ENCODE assay signal across 6 cellular contexts in genomic region chr9:98508217-98508919, GRCh38.
A peak's percentile ranks its signal among the peaks of the same experiment; 100 is the strongest.
DNase-seq lines count a peak whose midpoint lies in the region; ATAC-seq, FAIRE-seq and TF ChIP-seq lines count a peak whose summit lies in the region.
"Not testable (repeated sequence)": the region's sequence is repeated elsewhere in the genome, so short reads cannot be mapped to it uniquely, and the experiment has no call there.

No MANE protein-coding gene starts in this region.

- not testable (repeated sequence) for TF ChIP-seq RAD21 in HepG2 (CRISPR knock-in tag; IDR thresholded peaks at IDR 0.05)

- CTCF ChIA-PET in HepG2 (lab: Yijun Ruan, JAX; ENCODE audit: low intra/inter-chr PET ratio, low total read pairs): not testable (repeated sequence)

- H3K79me1 ChIP-seq in H9 (ENCODE audit: insufficient read depth, low read depth, low read length, poor library complexity, severe bottlenecking): not testable (repeated sequence)

- H2AK5ac ChIP-seq in H9 (ENCODE audit: insufficient read length, low read length): not testable (repeated sequence)

- TF ChIP-seq CTCF in H9 (conservative IDR thresholded peaks at IDR 0.05); HepG2 (CRISPR knock-in tag; IDR thresholded peaks at IDR 0.05): not testable (repeated sequence)

- not testable (repeated sequence) for H3K27ac ChIP-seq in H9 (ENCODE audit: insufficient read length, low read depth, low read length); HepG2 (ENCODE audit: extremely low read length, insufficient read depth, low read length)

- H3K4me3 ChIP-seq in HepG2 (replicated peaks in 1 of 3; ENCODE audit: insufficient read depth in 1 of 3, low read depth in 2 of 3, low read length in 3 of 3): not testable (repeated sequence)

- peaks cover 31% of the 10 kb centered on the region for H3K27me3 Mint-ChIP-seq in H9 (ENCODE audit: low read depth)
- not testable (repeated sequence) for H3K27me3 Mint-ChIP-seq in activated CD4-positive, alpha-beta T cell treated with anti-CD3 and anti-CD28 coated beads, Interleukin-2, amount 10 ng/mL, durations not matched to agents 24 days and 14 days

- not testable (repeated sequence) for H3K4me3 Mint-ChIP-seq in H9; activated CD4-positive, alpha-beta T cell treated with anti-CD3 and anti-CD28 coated beads, Interleukin-2, amount 10 ng/mL, durations not matched to agents 24 days and 14 days

- not testable (repeated sequence) for FAIRE-seq in HepG2 (lab: Jason Lieb, UNC)

- DNase-seq in H9 (peak; percentile 71), NCI-H345 (lab: John Stamatoyannopoulos, UW) (peak; percentile 84), NCI-H748 (lab: John Stamatoyannopoulos, UW; ENCODE audit: unreplicated experiment) (peak; percentile 76), SHP77 (lab: John Stamatoyannopoulos, UW) (peak; percentile 76), HepG2 (ENCODE audit: low spot score) (peak; percentile 27)
- DNase-seq in activated CD4-positive, alpha-beta T cell treated with anti-CD3 and anti-CD28 coated beads, Interleukin-2, amount 10 ng/mL, durations not matched to agents 24 days and 14 days: peak; percentile 59

- H3K36me3 Mint-ChIP-seq in H9 (ENCODE audit: insufficient read depth in 1 of 3, low read depth in 3 of 3): peaks cover 0 to 25% (median 10%) of the 10 kb centered on the region in 3 experiments; a peak in 6 of 7 replicates
- not testable (repeated sequence) for H3K36me3 Mint-ChIP-seq in activated CD4-positive, alpha-beta T cell treated with anti-CD3 and anti-CD28 coated beads, Interleukin-2, amount 10 ng/mL, durations not matched to agents 24 days and 14 days (ENCODE audit: low read depth)

- not testable (repeated sequence) for H2AFZ ChIP-seq in H9 (ENCODE audit: low read length); HepG2 (ENCODE audit: low read length)

- H3K23ac ChIP-seq in H9 (ENCODE audit: insufficient read length, low read depth, low read length): not testable (repeated sequence)

- POLR2A ChIA-PET in HepG2 (lab: Yijun Ruan, JAX): not testable (repeated sequence)

- H4K91ac ChIP-seq in H9 (ENCODE audit: insufficient read length, low read depth, low read length): not testable (repeated sequence)

- not testable (repeated sequence) for H3T11ph ChIP-seq in H9 (ENCODE audit: low read length)

- not testable (repeated sequence) for H2BK120ac ChIP-seq in H9 (ENCODE audit: low read depth, low read length, poor library complexity, severe bottlenecking)

- BruUV-seq in HepG2 (replicated peaks; lab: Mats Ljungman, UMichigan): not testable (repeated sequence)

- ATAC-seq in HepG2: not testable (repeated sequence)

- H3K36me3 ChIP-seq in HepG2 (replicated peaks in 1 of 2; ENCODE audit: control insufficient read depth in 1 of 2, insufficient read depth in 2 of 2, low read length in 2 of 2): not testable (repeated sequence)

- not testable (repeated sequence) for H3K27ac Mint-ChIP-seq in H9; activated CD4-positive, alpha-beta T cell treated with anti-CD3 and anti-CD28 coated beads, Interleukin-2, amount 10 ng/mL, durations not matched to agents 24 days and 14 days

- not testable (repeated sequence) for H4K8ac ChIP-seq in H9 (replicated peaks; ENCODE audit: insufficient read length, low read depth, low read length)

- TF ChIP-seq EP300 in HepG2 (IDR thresholded peaks at IDR 0.05; ENCODE audit: low read depth in 2 of 2, low read length in 2 of 2); HepG2 (CRISPR knock-in tag; IDR thresholded peaks at IDR 0.05; ENCODE audit: borderline replicate concordance): not testable (repeated sequence)

- not testable (repeated sequence) for H2BK20ac ChIP-seq in H9 (ENCODE audit: low read depth, low read length, poor library complexity, severe bottlenecking)

- TF ChIP-seq POLR2A in HepG2 (IDR thresholded peaks at IDR 0.05; ENCODE audit: insufficient read depth in 1 of 2, low read depth in 2 of 2, low read length in 2 of 2): not testable (repeated sequence)

- not testable (repeated sequence) for H3K4ac ChIP-seq in H9 (ENCODE audit: low read depth, low read length)

- not testable (repeated sequence) for H4K5ac ChIP-seq in H9 (ENCODE audit: insufficient read length, low read depth, low read length)

- peaks cover 20 to 28% of the 10 kb centered on the region in 2 experiments for H3K9me3 Mint-ChIP-seq in H9
- H3K9me3 Mint-ChIP-seq in activated CD4-positive, alpha-beta T cell treated with anti-CD3 and anti-CD28 coated beads, Interleukin-2, amount 10 ng/mL, durations not matched to agents 24 days and 14 days: not testable (repeated sequence)

- H3K79me2 ChIP-seq in H9 (ENCODE audit: insufficient read depth, low read length); HepG2 (ENCODE audit: insufficient read depth, low read length): not testable (repeated sequence)

- not testable (repeated sequence) for H3K9ac ChIP-seq in H9 (ENCODE audit: extremely low read depth, insufficient read length, low read length); HepG2 (ENCODE audit: insufficient read depth, low read depth, low read length)

- not testable (repeated sequence) for H2BK5ac ChIP-seq in H9 (ENCODE audit: insufficient read length, low read length)

- H3K23me2 ChIP-seq in H9 (ENCODE audit: insufficient read length, low read depth, low read length, poor library complexity, severe bottlenecking): not testable (repeated sequence)

- intact Hi-C loops in activated CD4-positive, alpha-beta T cell treated with anti-CD3 and anti-CD28 coated beads, Interleukin-2, amount 10 ng/mL, durations not matched to agents 24 days and 14 days (cut with micrococcal nuclease); HepG2 (cut with micrococcal nuclease; ENCODE audit: unreplicated experiment): not testable (repeated sequence)

- H3K9me3 ChIP-seq in H9 (ENCODE audit: control insufficient read depth, low read depth, low read length); HepG2 (ENCODE audit: low read length): not testable (repeated sequence)

- not testable (repeated sequence) for H4K20me1 ChIP-seq in H9 (ENCODE audit: control insufficient read depth, insufficient read depth, insufficient read length); HepG2 (ENCODE audit: insufficient read depth, low read length)

- H3K4me1 Mint-ChIP-seq in H9: peaks cover 16 to 20% of the 10 kb centered on the region in 2 experiments
- H3K4me1 Mint-ChIP-seq in activated CD4-positive, alpha-beta T cell treated with anti-CD3 and anti-CD28 coated beads, Interleukin-2, amount 10 ng/mL, durations not matched to agents 24 days and 14 days: not testable (repeated sequence)

- H3K18ac ChIP-seq in H9 (ENCODE audit: insufficient read length, low read depth, low read length): not testable (repeated sequence)

- not testable (repeated sequence) for H3K4me2 ChIP-seq in H9 (ENCODE audit: insufficient read depth, insufficient read length, low read length); HepG2 (ENCODE audit: low read depth, low read length)

- H3K56ac ChIP-seq in H9 (ENCODE audit: insufficient read length, low read depth, low read length): not testable (repeated sequence)

- H2BK12ac ChIP-seq in H9 (ENCODE audit: insufficient read length, low read depth, low read length): not testable (repeated sequence)

- H3K27me3 ChIP-seq in H9 (ENCODE audit: insufficient read depth, low read length); HepG2 (ENCODE audit: control insufficient read depth in 1 of 2, insufficient read depth in 2 of 2, low read length in 2 of 2): not testable (repeated sequence)

- in situ Hi-C loops in HepG2 (cut with HindIII; ENCODE audit: extremely low pct_ligation_motif_present, low pct_unique_long_range_greater_than_20kb): not testable (repeated sequence)

- not testable (repeated sequence) for H3K4me1 ChIP-seq in H9 (ENCODE audit: insufficient read depth, low read length); HepG2 (ENCODE audit: insufficient read depth, low read length)

- H2BK15ac ChIP-seq in H9 (ENCODE audit: low read depth, low read length): not testable (repeated sequence)

- H3K14ac ChIP-seq in H9 (ENCODE audit: insufficient read depth, low read length): not testable (repeated sequence)

- WGBS in H9 (ENCODE audit: extremely low coverage, insufficient read length, low lambda C conversion rate): no CpG with 5 or more reads among the region's 25 CpGs
- 57% methylated on average over 22 of the region's 25 CpGs for WGBS in HepG2 (ENCODE audit: low lambda C conversion rate)

TF ChIP-seq in HepG2, 621 proteins besides CTCF, POLR2A, EP300 and RAD21 (continues in another document):
- peak; percentile 16; the same call in 1 of the 2 replicates for TF ChIP-seq SALL1 (CRISPR knock-in tag; IDR thresholded peaks at IDR 0.05)
- peak; percentile 71 for TF ChIP-seq FOXA3 (CRISPR knock-in tag; IDR thresholded peaks at IDR 0.05)
- TF ChIP-seq FOXA1 (IDR thresholded peaks at IDR 0.05): not testable (repeated sequence)
- TF ChIP-seq FOXA1 (CRISPR knock-in tag; IDR thresholded peaks at IDR 0.05): peak; percentile 61; the same call in 1 of the 2 replicates
- 0 out of 2 replicates have a peak, but pooled peaks have one; percentile 32 for TF ChIP-seq FOXP4 (CRISPR knock-in tag; IDR thresholded peaks at IDR 0.05)

Comparison
In these comparisons a context has a peak if more than half of its experiments do, and no peak if none do; other contexts are left out.
1. DNase-seq: peak in every context shown above with its lines; median percentile 84 in NCI-H345; 76 in NCI-H748; 76 in SHP77; 71 in H9; 59 in activated CD4-positive, alpha-beta T cell treated with anti-CD3 and anti-CD28 coated beads, Interleukin-2, amount 10 ng/mL, durations not matched to agents 24 days and 14 days; 27 in HepG2.